ENCODE assay signal across 8 cellular contexts in the genomic region with DNA sequence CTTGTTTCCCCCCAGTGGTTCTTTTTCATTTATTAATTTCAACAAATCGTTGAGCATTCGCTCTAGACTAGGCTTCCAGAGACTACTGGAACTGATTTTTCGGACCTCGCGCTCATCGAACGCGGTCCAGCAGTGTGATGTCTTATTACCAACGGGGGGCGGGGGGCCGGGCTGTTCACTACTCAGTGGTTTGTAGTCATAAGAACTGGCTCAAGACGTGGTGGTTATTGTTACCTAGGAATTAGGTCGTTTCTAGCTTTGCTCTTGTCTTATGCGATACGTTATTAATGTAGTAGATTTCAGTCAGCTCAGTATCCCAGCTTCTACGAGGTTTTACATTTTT. TPM values are rescaled to one million over a fixed set of nuclear protein-coding genes. Genes with fewer than 3 reads are reported as not detected.
A peak's percentile ranks its signal among the peaks of the same experiment; 100 is the strongest.
DNase-seq lines count a peak whose midpoint lies in the region; TF ChIP-seq lines count a peak whose summit lies in the region.

No MANE protein-coding gene starts in this region.

- H3K4me3 Mint-ChIP-seq in Calu3 (ENCODE audit: low read depth, unreplicated experiment) = peak overlapping the region; percentile 90

- H3K27ac ChIP-seq in suprapubic skin = peak overlapping the region; percentile 96

- no TSS peak for BruUV-seq in Calu3 (replicated peaks; lab: Mats Ljungman, UMichigan)

- no peak for TF ChIP-seq EP300 in suprapubic skin (IDR thresholded peaks at IDR 0.05)

- peaks cover 2% of the 10 kb centered on the region for H3K36me3 ChIP-seq in kidney epithelial cell (ENCODE audit: control insufficient read depth, insufficient read depth, low read length)
- H3K36me3 ChIP-seq in suprapubic skin = peaks cover 40% of the 10 kb centered on the region

- no peaks in the 10 kb centered on the region for H3K27me3 ChIP-seq in kidney epithelial cell (ENCODE audit: control insufficient read depth, insufficient read depth, low read length)
- H3K27me3 ChIP-seq in suprapubic skin = no peaks in the 10 kb centered on the region

- H3K36me3 Mint-ChIP-seq in Calu3 (ENCODE audit: insufficient read depth, unreplicated experiment) = peaks cover 51% of the 10 kb centered on the region

- WGBS in suprapubic skin = 0% methylated on average over 16 of the region's 16 CpGs

- intact Hi-C loops in Calu3 (cut with micrococcal nuclease; ENCODE audit: unreplicated experiment) = no loop called here

- TF ChIP-seq CTCF in Calu3 (IDR thresholded peaks at IDR 0.05; ENCODE audit: unreplicated experiment) = no peak
- TF ChIP-seq CTCF in kidney epithelial cell (IDR thresholded peaks at IDR 0.05; ENCODE audit: insufficient read depth, low read length, poor library complexity, severe bottlenecking) = no peak
- no peak for TF ChIP-seq CTCF in suprapubic skin (IDR thresholded peaks at IDR 0.05)

- H3K27ac Mint-ChIP-seq in Calu3 (ENCODE audit: unreplicated experiment) = peak overlapping the region; percentile 95

- H3K4me3 ChIP-seq in kidney epithelial cell (ENCODE audit: low read depth, low read length) (peak overlapping the region; percentile 98), suprapubic skin (peak overlapping the region; percentile 79)

- no peak for DNase-seq in Calu3
- DNase-seq in HT-29 (ENCODE audit: low spot score) = peak; percentile 18
- DNase-seq in astrocyte of the hippocampus (ENCODE audit: low read depth, low spot score) = peak; percentile 64
- no peak for DNase-seq in kidney epithelial cell (ENCODE audit: low read depth)
- no peak for DNase-seq in suprapubic skin (ENCODE audit: low spot score in 2 of 2)
- DNase-seq in NCI-H1930 (lab: John Stamatoyannopoulos, UW) = no peak
- DNase-seq in NCI-H524 (lab: John Stamatoyannopoulos, UW) = no peak
- no peak for DNase-seq in stimulated activated CD4-positive, alpha-beta T cell treated with anti-CD3 and anti-CD28 coated beads, Interleukin-15, amount 100 ng/mL, for 24 hours

- peaks cover 22% of the 10 kb centered on the region for H3K4me1 ChIP-seq in suprapubic skin

- no peak for TF ChIP-seq POLR2A in suprapubic skin (IDR thresholded peaks at IDR 0.05)

- peaks cover 10% of the 10 kb centered on the region for H3K4me1 Mint-ChIP-seq in Calu3 (ENCODE audit: low read depth, unreplicated experiment)

- CTCF ChIA-PET in Calu3 (lab: Charles Lee) = interaction anchor here (0.7 kb wide), 2 partner anchors 141 to 183 kb away, joined by 3 to 4 read pairs; no protein-coding TSS in a partner anchor

- no peaks in the 10 kb centered on the region for H3K27me3 Mint-ChIP-seq in Calu3 (ENCODE audit: unreplicated experiment)

- H3K9me3 Mint-ChIP-seq in Calu3 (ENCODE audit: low read depth, unreplicated experiment) = no peaks in the 10 kb centered on the region

- no peaks in the 10 kb centered on the region for H3K9me3 ChIP-seq in suprapubic skin

RNA-seq across cellular contexts. Expression of gene RBM5, which starts 0.9 kb away (rescaled TPM):
- total RNA-seq in Calu3 (2022) (126 and 128 TPM in 2 replicates), kidney epithelial cell (84.5 and 94.1 TPM in 2 replicates), suprapubic skin (100 to 1,000 TPM; 129 to 681 (median 208) TPM)
- 33.5 and 35.8 TPM in 2 replicates for total RNA-seq in HT-29 (2014; rRNA removed; shearing (Covaris generic))

Comparison
In these comparisons a context has a peak if more than half of its experiments do, and no peak if none do; other contexts are left out.
1. DNase-seq: peak in HT-29 (single experiment) and astrocyte of the hippocampus (single experiment); none in Calu3 (single experiment), kidney epithelial cell (single experiment), suprapubic skin (0 of 2), NCI-H1930 (0 of 2), NCI-H524 (0 of 2) and stimulated activated CD4-positive, alpha-beta T cell treated with anti-CD3 and anti-CD28 coated beads, Interleukin-15, amount 100 ng/mL, for 24 hours (single experiment).